31 cellular contexts compared by ENCODE assay signal in genomic region chr19:6258812-6259311, GRCh38. TPM values are rescaled to one million over a fixed set of nuclear protein-coding genes. Genes with fewer than 3 reads are reported as not detected.
DNase-seq lines count a peak whose midpoint lies in the region; ATAC-seq, FAIRE-seq and TF ChIP-seq lines count a peak whose summit lies in the region.
"Had no signal": no experiment of that assay in that cellular context is flagged by ENCODE, and none has a peak within 500 bp of the region (broad histone marks: within the 10 kb centered on the region; RNA-seq: fewer than 3 reads in every experiment).

No MANE protein-coding gene starts in this region.

- no peak overlapping the region for H3K4me3 Mint-ChIP-seq in activated T-cell treated with anti-CD3 and anti-CD28 coated beads, Interleukin-2, amount 50 U/mL, for 24 hours
- H3K4me3 Mint-ChIP-seq: activated CD8-positive, alpha-beta T cell treated with anti-CD3 and anti-CD28 coated beads for 36 hours; activated naive CD4-positive, alpha-beta T cell treated with anti-CD3 and anti-CD28 coated beads, Interleukin-2, amount 50 U/mL, for 24 hours; activated T-helper 17 cell treated with anti-CD3 and anti-CD28 coated beads, Interleukin-2, amount 50 U/mL, for 72 hours; CD4-positive, alpha-beta T cell; T-cell had no signal

- H3K27ac ChIP-seq in osteoblast (ENCODE audit: low read depth, low read length) (no peak overlapping the region), stomach smooth muscle (ENCODE audit: low read length) (peak overlapping the region; percentile 37)
- H3K27ac ChIP-seq: colonic mucosa, epithelial cell of prostate, left ventricle myocardium inferior, SJSA1, upper lobe of right lung had no signal

- H3K27ac Mint-ChIP-seq in activated T-cell treated with anti-CD3 and anti-CD28 coated beads, Interleukin-2, amount 50 U/mL, for 24 hours: peak overlapping the region; percentile 23
- H3K27ac Mint-ChIP-seq: activated CD8-positive, alpha-beta T cell treated with anti-CD3 and anti-CD28 coated beads for 36 hours; activated naive CD4-positive, alpha-beta T cell treated with anti-CD3 and anti-CD28 coated beads, Interleukin-2, amount 50 U/mL, for 24 hours; CD4-positive, alpha-beta T cell; T-cell had no signal

- no peak for DNase-seq in activated T-cell treated with anti-CD3 and anti-CD28 coated beads, Interleukin-2, amount 50 U/mL, for 24 hours
- DNase-seq in activated T-cell treated with anti-CD3 and anti-CD28 coated beads for 4 hours (no peak), bronchial epithelial cell (ENCODE audit: low read depth) (no peak), osteoblast (ENCODE audit: insufficient read length, low spot score, missing footprints) (peak; percentile 4), KG1 (lab: John Stamatoyannopoulos, UW) (no peak)
- DNase-seq: 8988T; activated CD8-positive, alpha-beta memory T cell treated with anti-CD3 and anti-CD28 coated beads, Interleukin-2, amount 50 U/mL, for 48 hours; activated CD8-positive, alpha-beta T cell treated with anti-CD3 and anti-CD28 coated beads for 36 hours; CD4-positive, alpha-beta T cell; colonic mucosa; DMS79 treated with DMSO at 0.1 percent for 48 hours; effector CD8-positive, alpha-beta T cell; GDM1; glutamatergic neuron; HCEC 1CT; left ventricle myocardium inferior; NCI-H446 treated with DMSO at 0.1 percent for 48 hours; NCI-H82; stimulated activated CD4-positive, alpha-beta T cell treated with anti-CD3 and anti-CD28 coated beads, Interleukin-15, amount 100 ng/mL, for 24 hours; stimulated activated CD4-positive, alpha-beta T cell treated with anti-CD3 and anti-CD28 coated beads, Interleukin-4, amount 100 ng/mL, for 4 hours; T-cell; upper lobe of right lung had no signal

- peaks cover 43% of the 10 kb centered on the region for H4K20me1 ChIP-seq in osteoblast (ENCODE audit: insufficient read depth, low read length)

- H3K4me3 ChIP-seq in bronchial epithelial cell (ENCODE audit: low read depth, low read length): no peak overlapping the region
- no peak overlapping the region for H3K4me3 ChIP-seq in osteoblast (ENCODE audit: insufficient read depth, low read length)
- peak overlapping the region in 1 of 2 donors; percentile 40 for H3K4me3 ChIP-seq in stomach smooth muscle (ENCODE audit: low read length in 2 of 2)
- H3K4me3 ChIP-seq: cardiac muscle cell, colonic mucosa, left ventricle myocardium inferior, SJSA1, upper lobe of right lung had no signal

- no peak overlapping the region for H3K9ac ChIP-seq in stomach smooth muscle (ENCODE audit: low read length in 2 of 2)

- H3K4me2 ChIP-seq in osteoblast (ENCODE audit: insufficient read depth, low read length): no peak overlapping the region

- H3K36me3 ChIP-seq in bronchial epithelial cell (ENCODE audit: control insufficient read depth, insufficient read depth, low read length) (peaks cover 19% of the 10 kb centered on the region), osteoblast (ENCODE audit: insufficient read depth, low read length) (peaks cover 51% of the 10 kb centered on the region), stomach smooth muscle (ENCODE audit: control insufficient read depth in 2 of 2, insufficient read depth in 2 of 2, low read length in 2 of 2) (peaks cover 13 to 23% of the 10 kb centered on the region in 2 donors)
- H3K36me3 ChIP-seq: colonic mucosa had no signal

- TF ChIP-seq CTCF in bronchial epithelial cell (IDR thresholded peaks at IDR 0.05; ENCODE audit: insufficient read depth, low read length, severe bottlenecking): no peak
- TF ChIP-seq CTCF in osteoblast (IDR thresholded peaks at IDR 0.05; ENCODE audit: extremely low read depth, low read depth, low read length): no peak

- no peak overlapping the region for H2AFZ ChIP-seq in osteoblast (ENCODE audit: low read length)

- no peaks in the 10 kb centered on the region for H3K27me3 Mint-ChIP-seq in activated T-cell treated with anti-CD3 and anti-CD28 coated beads, Interleukin-2, amount 50 U/mL, for 24 hours
- H3K27me3 Mint-ChIP-seq: activated CD8-positive, alpha-beta T cell treated with anti-CD3 and anti-CD28 coated beads for 36 hours; activated naive CD4-positive, alpha-beta T cell treated with anti-CD3 and anti-CD28 coated beads, Interleukin-2, amount 50 U/mL, for 24 hours; activated T-helper 17 cell treated with anti-CD3 and anti-CD28 coated beads, Interleukin-2, amount 50 U/mL, for 72 hours; CD4-positive, alpha-beta T cell; T-cell had no signal

- H3K36me3 Mint-ChIP-seq in activated T-cell treated with anti-CD3 and anti-CD28 coated beads, Interleukin-2, amount 50 U/mL, for 24 hours (ENCODE audit: low read depth): peaks cover 96% of the 10 kb centered on the region

- no peak for ATAC-seq in HG03025 (IDR thresholded peaks at IDR 0.05; ENCODE audit: low FRiP score, unreplicated experiment)
- ATAC-seq in HG02885 (IDR thresholded peaks at IDR 0.05; ENCODE audit: poor library complexity, unreplicated experiment): no peak
- ATAC-seq: activated CD8-positive, alpha-beta T cell treated with anti-CD3 and anti-CD28 coated beads for 36 hours; activated T-helper 17 cell treated with anti-CD3 and anti-CD28 coated beads, Interleukin-2, amount 50 U/mL, for 72 hours; T-cell; upper lobe of right lung had no signal

- H3K9me3 Mint-ChIP-seq in activated T-cell treated with anti-CD3 and anti-CD28 coated beads, Interleukin-2, amount 50 U/mL, for 24 hours: no peaks in the 10 kb centered on the region
- H3K9me3 Mint-ChIP-seq: activated CD8-positive, alpha-beta T cell treated with anti-CD3 and anti-CD28 coated beads for 36 hours; activated naive CD4-positive, alpha-beta T cell treated with anti-CD3 and anti-CD28 coated beads, Interleukin-2, amount 50 U/mL, for 24 hours; activated T-helper 17 cell treated with anti-CD3 and anti-CD28 coated beads, Interleukin-2, amount 50 U/mL, for 72 hours; CD4-positive, alpha-beta T cell; T-cell had no signal

- H3K9me3 ChIP-seq in osteoblast (ENCODE audit: low read depth, low read length) (no peaks in the 10 kb centered on the region), stomach smooth muscle (ENCODE audit: control insufficient read depth in 2 of 2, low read length in 2 of 2) (no peaks in the 10 kb centered on the region)
- H3K9me3 ChIP-seq: colonic mucosa, left ventricle myocardium inferior, SJSA1, upper lobe of right lung had no signal

- H3K4me1 ChIP-seq in osteoblast (ENCODE audit: insufficient read depth, low read length) (peaks cover 13% of the 10 kb centered on the region), stomach smooth muscle (ENCODE audit: control insufficient read depth, insufficient read depth, low read length) (peaks cover 22% of the 10 kb centered on the region)
- H3K4me1 ChIP-seq: colonic mucosa, SJSA1 had no signal

- peaks cover 32% of the 10 kb centered on the region for H3K4me1 Mint-ChIP-seq in activated T-cell treated with anti-CD3 and anti-CD28 coated beads, Interleukin-2, amount 50 U/mL, for 24 hours (ENCODE audit: low read depth)

- FAIRE-seq in bronchial epithelial cell (lab: Jason Lieb, UNC): peak; percentile 55
- FAIRE-seq: islet of Langerhans had no signal

- H3K79me2 ChIP-seq in osteoblast (ENCODE audit: insufficient read depth, low read length): peaks cover 78% of the 10 kb centered on the region

- H3K27me3 ChIP-seq in bronchial epithelial cell (ENCODE audit: control insufficient read depth, insufficient read depth, low read length) (no peaks in the 10 kb centered on the region), osteoblast (ENCODE audit: insufficient read depth, low read length) (no peaks in the 10 kb centered on the region), stomach smooth muscle (ENCODE audit: control insufficient read depth in 1 of 2, insufficient read depth in 2 of 2, low read length in 2 of 2) (no peaks in the 10 kb centered on the region)
- H3K27me3 ChIP-seq: cardiac muscle cell, colonic mucosa, SJSA1, upper lobe of right lung had no signal

RNA-seq across cellular contexts. Expression of gene MLLT1, which starts 20.9 kb away (rescaled TPM):
- total RNA-seq in bronchial epithelial cell (2.6 and 2.9 TPM in 2 replicates), osteoblast (14.7 and 15.9 TPM in 2 replicates)
